19 cellular contexts compared by ENCODE assay signal in the genomic region with DNA sequence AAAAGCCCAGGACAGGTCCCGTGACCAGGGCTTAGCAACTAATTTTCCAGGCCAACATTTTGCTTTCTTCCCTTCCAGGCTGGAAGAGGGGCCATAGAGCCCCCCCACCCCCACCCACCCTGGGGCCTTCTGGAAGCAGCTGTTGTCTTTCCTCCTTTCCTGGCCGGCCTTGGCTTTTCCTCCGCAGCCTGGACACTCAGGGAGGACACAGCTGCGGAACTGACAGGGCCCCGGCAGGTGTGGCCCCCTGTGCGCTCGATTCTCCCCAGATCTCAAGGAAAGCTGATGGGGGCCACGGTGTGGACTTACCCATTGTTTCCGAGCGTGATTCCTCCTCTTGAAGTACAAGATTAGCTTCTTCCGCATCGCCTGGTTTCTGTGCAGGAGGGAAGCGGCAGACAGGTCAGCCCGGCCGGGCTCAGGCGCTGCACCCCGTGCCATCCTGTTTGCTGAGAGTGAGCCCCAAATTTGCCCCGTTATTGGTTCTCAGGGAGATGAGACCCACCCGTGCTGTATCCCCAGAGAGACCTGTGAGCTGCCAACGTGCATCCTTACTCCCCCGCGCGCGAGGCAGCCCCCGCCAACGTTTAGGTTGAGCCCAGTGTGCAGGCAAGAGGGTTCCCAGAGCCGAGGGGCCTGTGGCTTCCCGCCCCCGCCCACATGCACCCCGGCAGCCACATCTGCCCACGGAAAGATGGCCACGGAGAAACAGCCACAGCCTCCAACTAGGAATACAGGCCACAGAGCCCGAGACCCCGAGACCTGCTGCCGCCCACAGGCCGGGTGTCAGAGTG.
DNase-seq lines count a peak whose midpoint lies in the region; ATAC-seq and TF ChIP-seq lines count a peak whose summit lies in the region.
"Had no signal": no experiment of that assay in that cellular context is flagged by ENCODE, and none has a peak within 500 bp of the region (broad histone marks: within the 10 kb centered on the region; RNA-seq: fewer than 3 reads in every experiment).

No MANE protein-coding gene starts in this region.

- DNase-seq in breast epithelium (ENCODE audit: low spot score in 2 of 2) (no peak), MCF 10A (ENCODE audit: unreplicated experiment) (no peak), mesothelial cell of epicardium (ENCODE audit: low spot score in 2 of 2, unreplicated experiment in 2 of 2) (no peak), type B pancreatic cell (ENCODE audit: extremely low spot score, unreplicated experiment) (no peak), aorta (no peak)
- no peak for DNase-seq in activated naive CD8-positive, alpha-beta T cell treated with anti-CD3 and anti-CD28 coated beads, Interleukin-2, amount 50 U/mL, for 24 hours
- DNase-seq: activated CD4-positive, alpha-beta memory T cell treated with anti-CD3 and anti-CD28 coated beads, Interleukin-2, amount 10 ng/mL, durations not matched to agents 7 days and 5 days; activated effector memory CD4-positive, alpha-beta T cell treated with Interleukin-2 at 50 U/mL for 16 hours; MM.1S; NCI-H2029 treated with DMSO at 0.1 percent for 48 hours; NCI-H524 treated with DMSO at 0.1 percent for 48 hours; OCI-M1; stimulated activated CD4-positive, alpha-beta T cell treated with anti-CD3 and anti-CD28 coated beads, Interleukin-4, amount 100 ng/mL, for 24 hours had no signal

- H3K27ac Mint-ChIP-seq in MCF 10A (ENCODE audit: low read depth, unreplicated experiment), result no peak overlapping the region
- H3K27ac Mint-ChIP-seq in activated naive CD8-positive, alpha-beta T cell treated with anti-CD3 and anti-CD28 coated beads, Interleukin-2, amount 50 U/mL, for 24 hours, result peak overlapping the region; percentile 35
- peak overlapping the region; percentile 73 for H3K27ac Mint-ChIP-seq in mesothelial cell of epicardium
- peak overlapping the region; percentile 56 for H3K27ac Mint-ChIP-seq in type B pancreatic cell
- H3K27ac Mint-ChIP-seq: activated CD4-positive, alpha-beta memory T cell treated with anti-CD3 and anti-CD28 coated beads, Interleukin-2, amount 10 ng/mL, durations not matched to agents 7 days and 5 days had no signal

- H3K36me3 Mint-ChIP-seq in MCF 10A (ENCODE audit: insufficient read depth, unreplicated experiment), result peaks cover 33% of the 10 kb centered on the region
- peaks cover 2% of the 10 kb centered on the region for H3K36me3 Mint-ChIP-seq in activated naive CD8-positive, alpha-beta T cell treated with anti-CD3 and anti-CD28 coated beads, Interleukin-2, amount 50 U/mL, for 24 hours (ENCODE audit: low read depth)
- peaks cover 13% of the 10 kb centered on the region for H3K36me3 Mint-ChIP-seq in mesothelial cell of epicardium
- H3K36me3 Mint-ChIP-seq in type B pancreatic cell, result peaks cover 19% of the 10 kb centered on the region

- no peak for TF ChIP-seq POLR2A in breast epithelium (IDR thresholded peaks at IDR 0.05)

- no peaks in the 10 kb centered on the region for H3K36me3 ChIP-seq in breast epithelium
- no peaks in the 10 kb centered on the region for H3K36me3 ChIP-seq in aorta (ENCODE audit: control insufficient read depth in 1 of 2, insufficient read depth in 2 of 2, low read length in 1 of 2)

- H3K4me3 Mint-ChIP-seq in MCF 10A (ENCODE audit: unreplicated experiment) (no peak overlapping the region), mesothelial cell of epicardium (no peak overlapping the region), type B pancreatic cell (no peak overlapping the region)
- H3K4me3 Mint-ChIP-seq in activated naive CD8-positive, alpha-beta T cell treated with anti-CD3 and anti-CD28 coated beads, Interleukin-2, amount 50 U/mL, for 24 hours, result no peak overlapping the region
- H3K4me3 Mint-ChIP-seq: activated CD4-positive, alpha-beta memory T cell treated with anti-CD3 and anti-CD28 coated beads, Interleukin-2, amount 10 ng/mL, durations not matched to agents 7 days and 5 days had no signal

- no peak overlapping the region for H3K4me3 ChIP-seq in breast epithelium
- H3K4me3 ChIP-seq in aorta (ENCODE audit: low read length in 2 of 2), result no peak overlapping the region
- H3K4me3 ChIP-seq: upper lobe of left lung had no signal

- peak overlapping the region; percentile 61 to 73 for H3K27ac ChIP-seq in breast epithelium
- no peak overlapping the region for H3K27ac ChIP-seq in aorta (ENCODE audit: low read depth in 1 of 2, low read length in 2 of 2)
- H3K27ac ChIP-seq: neutrophil, upper lobe of left lung had no signal

- intact Hi-C loops in breast epithelium (cut with DNase I; ENCODE audit: low total_unique reads) (no loop called here), MCF 10A (cut with micrococcal nuclease) (no loop called here), aorta (cut with DNase I) (no loop called here)

- no peaks in the 10 kb centered on the region for H3K27me3 ChIP-seq in breast epithelium
- H3K27me3 ChIP-seq in aorta (ENCODE audit: control insufficient read depth in 1 of 2, insufficient read depth in 2 of 2, low read length in 1 of 2), result no peaks in the 10 kb centered on the region
- H3K27me3 ChIP-seq: neutrophil, upper lobe of left lung had no signal

- CTCF ChIA-PET in MCF 10A (lab: Yijun Ruan, JAX), result interaction anchor here (0.5 kb wide), 1 partner anchor 325 kb away, joined by 3 read pairs; no protein-coding TSS in a partner anchor

- H3K27me3 Mint-ChIP-seq in MCF 10A (ENCODE audit: insufficient read depth, unreplicated experiment) (no peaks in the 10 kb centered on the region), mesothelial cell of epicardium (ENCODE audit: low read depth) (no peaks in the 10 kb centered on the region), type B pancreatic cell (no peaks in the 10 kb centered on the region)
- no peaks in the 10 kb centered on the region for H3K27me3 Mint-ChIP-seq in activated naive CD8-positive, alpha-beta T cell treated with anti-CD3 and anti-CD28 coated beads, Interleukin-2, amount 50 U/mL, for 24 hours
- H3K27me3 Mint-ChIP-seq: activated CD4-positive, alpha-beta memory T cell treated with anti-CD3 and anti-CD28 coated beads, Interleukin-2, amount 10 ng/mL, durations not matched to agents 7 days and 5 days had no signal

- H3K4me1 ChIP-seq in breast epithelium, result peaks cover 5 to 9% of the 10 kb centered on the region in 2 donors
- peaks cover 0 to 4% of the 10 kb centered on the region in 2 donors for H3K4me1 ChIP-seq in aorta (ENCODE audit: control insufficient read depth in 1 of 2, insufficient read depth in 2 of 2, low read length in 2 of 2)
- H3K4me1 ChIP-seq: Caco-2 had no signal

- ATAC-seq in activated naive CD8-positive, alpha-beta T cell treated with anti-CD3 and anti-CD28 coated beads, Interleukin-2, amount 50 U/mL, for 24 hours, result no peak
- ATAC-seq in GM19324 (IDR thresholded peaks at IDR 0.05; ENCODE audit: low FRiP score, unreplicated experiment), result no peak
- no peak for ATAC-seq in aorta (ENCODE audit: low FRiP score)
- no peak for ATAC-seq in GM21576 (IDR thresholded peaks at IDR 0.05; ENCODE audit: unreplicated experiment)
- ATAC-seq: SK-N-SH treated with all-trans-retinoic acid at 6 μM for 48 hours had no signal

- no peaks in the 10 kb centered on the region for H3K9me3 Mint-ChIP-seq in MCF 10A (ENCODE audit: unreplicated experiment)
- H3K9me3 Mint-ChIP-seq in activated naive CD8-positive, alpha-beta T cell treated with anti-CD3 and anti-CD28 coated beads, Interleukin-2, amount 50 U/mL, for 24 hours, result no peaks in the 10 kb centered on the region
- H3K9me3 Mint-ChIP-seq in mesothelial cell of epicardium, result no peaks in the 10 kb centered on the region
- H3K9me3 Mint-ChIP-seq in type B pancreatic cell, result no peaks in the 10 kb centered on the region
- H3K9me3 Mint-ChIP-seq: activated CD4-positive, alpha-beta memory T cell treated with anti-CD3 and anti-CD28 coated beads, Interleukin-2, amount 10 ng/mL, durations not matched to agents 7 days and 5 days had no signal

- POLR2A ChIA-PET in MCF 10A (lab: Yijun Ruan, JAX), result no interaction called here

- TF ChIP-seq CTCF in breast epithelium (IDR thresholded peaks at IDR 0.05) (no peak), MCF 10A (IDR thresholded peaks at IDR 0.05; ENCODE audit: unreplicated experiment) (no peak), mesothelial cell of epicardium (IDR thresholded peaks at IDR 0.05; ENCODE audit: unreplicated experiment) (no peak), type B pancreatic cell (conservative IDR thresholded peaks at IDR 0.05) (no peak)

- 84 to 85% methylated on average over 36 of the region's 36 CpGs for WGBS in aorta, 2 donors

- H3K9me3 ChIP-seq in breast epithelium, result no peaks in the 10 kb centered on the region
- H3K9me3 ChIP-seq in aorta (ENCODE audit: control insufficient read depth, low read length), result no peaks in the 10 kb centered on the region
- H3K9me3 ChIP-seq: Caco-2, neutrophil, upper lobe of left lung had no signal

- H3K4me1 Mint-ChIP-seq in MCF 10A (ENCODE audit: insufficient read depth, unreplicated experiment), result no peaks in the 10 kb centered on the region
- H3K4me1 Mint-ChIP-seq in activated naive CD8-positive, alpha-beta T cell treated with anti-CD3 and anti-CD28 coated beads, Interleukin-2, amount 50 U/mL, for 24 hours, result no peaks in the 10 kb centered on the region
- H3K4me1 Mint-ChIP-seq in mesothelial cell of epicardium, result peaks cover 10% of the 10 kb centered on the region
- H3K4me1 Mint-ChIP-seq in type B pancreatic cell (ENCODE audit: unreplicated experiment), result peaks cover 32% of the 10 kb centered on the region
- H3K4me1 Mint-ChIP-seq: activated CD4-positive, alpha-beta memory T cell treated with anti-CD3 and anti-CD28 coated beads, Interleukin-2, amount 10 ng/mL, durations not matched to agents 7 days and 5 days had no signal

- no TSS peak for BruUV-seq in MCF 10A (replicated peaks; lab: Mats Ljungman, UMichigan)

Comparison
In these comparisons a context has a peak if more than half of its experiments do, and no peak if none do; other contexts are left out.
1. H3K27ac ChIP-seq: peak in breast epithelium (2 of 2); none in aorta (0 of 2).